In the genomic region with DNA sequence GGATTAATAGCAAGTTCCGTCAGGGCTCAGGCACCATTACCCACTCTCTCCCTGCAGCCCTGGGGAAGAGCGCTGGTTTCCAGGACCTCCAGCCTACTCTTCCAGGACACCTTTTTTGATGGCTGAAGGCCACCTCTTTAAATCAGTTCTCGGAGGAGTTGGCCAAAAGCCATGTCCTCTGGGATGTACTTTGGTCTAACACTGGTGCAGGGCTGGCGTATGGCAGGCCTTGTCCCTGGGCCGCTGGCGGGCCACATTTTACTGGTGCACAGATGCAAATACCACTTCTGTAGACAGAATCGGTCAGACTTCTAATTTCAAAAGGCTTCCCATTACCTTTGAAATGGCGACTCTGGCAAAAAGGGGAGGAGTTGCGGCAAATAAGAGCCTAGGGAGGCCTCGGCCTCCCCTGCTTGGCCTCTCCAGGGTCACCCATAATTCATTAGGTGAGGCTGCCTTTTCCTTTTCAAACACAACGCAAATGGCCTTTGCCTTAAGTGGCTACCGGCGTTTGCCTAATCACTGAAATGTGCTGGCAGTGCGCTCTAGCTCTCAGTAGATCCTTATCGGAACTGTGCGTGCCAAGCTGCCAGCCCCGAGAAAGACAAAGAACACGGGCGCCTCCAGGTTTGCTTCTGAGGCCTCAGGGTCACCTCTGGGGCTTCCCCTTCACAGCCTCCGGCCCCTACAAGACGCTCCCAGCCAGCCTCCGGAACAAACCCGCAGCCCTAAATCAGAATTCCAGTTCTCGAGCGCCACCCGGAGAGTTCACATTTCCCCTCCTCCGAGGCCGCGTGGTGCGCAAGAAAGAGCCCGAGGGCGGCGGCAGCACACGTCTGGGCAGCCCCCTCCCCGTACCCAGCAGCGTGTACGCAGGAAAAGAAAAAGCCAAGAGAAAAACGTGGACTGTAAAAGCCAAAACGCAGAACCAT, we compare ENCODE assay signal across 8 cellular contexts.
A peak's percentile ranks its signal among the peaks of the same experiment; 100 is the strongest.
DNase-seq lines count a peak whose midpoint lies in the region; ATAC-seq and TF ChIP-seq lines count a peak whose summit lies in the region.

No MANE protein-coding gene starts in this region.

- no peaks in the 10 kb centered on the region for H3K36me3 ChIP-seq in PC-9 (ENCODE audit: low read depth)
- H3K36me3 ChIP-seq in iPS DF 6.9 (ENCODE audit: control insufficient read depth, insufficient read depth, low read length): no peaks in the 10 kb centered on the region

- peak; percentile 44 for DNase-seq in NCI-H1105 (lab: John Stamatoyannopoulos, UW)
- DNase-seq in NCI-H1105 treated with DMSO at 0.1 percent for 48 hours (lab: John Stamatoyannopoulos, UW): no peak
- DNase-seq in PC-9: peak; percentile 65 to 81
- DNase-seq in activated gamma-delta T cell treated with anti-CD3 and anti-CD28 coated beads, Interleukin-2, amount 50 U/mL, for 16 hours (ENCODE audit: low read depth): peak; percentile 49
- DNase-seq in iPS DF 6.9 (ENCODE audit: low read depth, low spot score): no peak
- peak; percentile 41 to 57 for DNase-seq in stimulated activated CD4-positive, alpha-beta T cell treated with anti-CD3 and anti-CD28 coated beads, Interleukin-1b, Interleukin-23, amount 100 ng/mL, for 4 hours (ENCODE audit: low read depth in 2 of 2)
- DNase-seq in COLO829 (ENCODE audit: low spot score): no peak

- intact Hi-C loops in PC-9 (cut with micrococcal nuclease; ENCODE audit: unreplicated experiment): loop anchor here (2.0 kb wide), 2 partner anchors 77 to 87 kb away; a partner anchor contains a TSS

- H2AFZ ChIP-seq in PC-9: no peak overlapping the region

- CTCF ChIA-PET in PC-9 (lab: Charles Lee): no interaction called here

- H3K4me1 ChIP-seq in PC-9 (replicated peaks; ENCODE audit: insufficient read depth) (0 out of 2 replicates have a peak, but pooled peaks cover 6% of the 10 kb centered on the region), iPS DF 6.9 (ENCODE audit: control insufficient read depth, insufficient read depth, low read length) (peaks cover 5% of the 10 kb centered on the region; the same call in 1 of the 2 replicates)

- no peaks in the 10 kb centered on the region for H4K20me1 ChIP-seq in PC-9 (ENCODE audit: insufficient read depth)

- no peaks in the 10 kb centered on the region for H3K9me3 ChIP-seq in PC-9 (ENCODE audit: insufficient read depth, low read depth)
- no peaks in the 10 kb centered on the region for H3K9me3 ChIP-seq in iPS DF 6.9 (ENCODE audit: control insufficient read depth, insufficient read depth, low read length)

- no peak for ATAC-seq in GM18520 (IDR thresholded peaks at IDR 0.05; ENCODE audit: unreplicated experiment)

- H3K4me3 ChIP-seq in PC-9: peak overlapping the region; percentile 53; the same call in 1 of the 2 replicates
- H3K4me3 ChIP-seq in iPS DF 6.9 (ENCODE audit: low read length): peak overlapping the region; percentile 28; the same call in 1 of the 2 replicates

- H3K27me3 ChIP-seq in PC-9 (ENCODE audit: insufficient read depth, low read depth) (no peaks in the 10 kb centered on the region), iPS DF 6.9 (ENCODE audit: control insufficient read depth, insufficient read depth, low read length) (no peaks in the 10 kb centered on the region; the same call in 1 of the 2 replicates)

- 0 out of 2 replicates have a peak, but pooled peaks cover 4% of the 10 kb centered on the region for H3F3A ChIP-seq in PC-9 (ENCODE audit: insufficient read depth, low read depth)

- TF ChIP-seq CTCF in PC-9 (conservative IDR thresholded peaks at IDR 0.05): no peak

- H3K79me2 ChIP-seq in PC-9 (ENCODE audit: low read depth): no peaks in the 10 kb centered on the region

- H3K27ac ChIP-seq in PC-9 (peak overlapping the region; percentile 80), iPS DF 6.9 (ENCODE audit: low read length) (no peak overlapping the region)

- peak overlapping the region; percentile 79 for H3K4me2 ChIP-seq in PC-9

- no TSS peak for BruUV-seq in PC-9 (replicated peaks; lab: Mats Ljungman, UMichigan)

- POLR2A ChIA-PET in PC-9 (lab: Charles Lee; ENCODE audit: unreplicated experiment): no interaction called here

- H3K9me2 ChIP-seq in PC-9 (ENCODE audit: insufficient read depth): no peaks in the 10 kb centered on the region

- WGBS in iPS DF 6.9 (ENCODE audit: insufficient coverage, insufficient read length): no CpG with 5 or more reads among the region's 39 CpGs

Comparison
In these comparisons a context has a peak if more than half of its experiments do, and no peak if none do; other contexts are left out.
1. DNase-seq: peak in NCI-H1105 (single experiment), PC-9 (2 of 2), activated gamma-delta T cell treated with anti-CD3 and anti-CD28 coated beads, Interleukin-2, amount 50 U/mL, for 16 hours (single experiment) and stimulated activated CD4-positive, alpha-beta T cell treated with anti-CD3 and anti-CD28 coated beads, Interleukin-1b, Interleukin-23, amount 100 ng/mL, for 4 hours (2 of 2); none in NCI-H1105 treated with DMSO at 0.1 percent for 48 hours (single experiment), iPS DF 6.9 (single experiment) and COLO829 (single experiment).